Comparison of ENCODE assay signal across 29 cellular contexts in genomic region chr12:95994476-95994875, GRCh38. TPM values are rescaled to one million over a fixed set of nuclear protein-coding genes. Genes with fewer than 3 reads are reported as not detected.
"Had no signal": no experiment of that assay in that cellular context is flagged by ENCODE, and none has a peak within 500 bp of the region (broad histone marks: within the 10 kb centered on the region; RNA-seq: fewer than 3 reads in every experiment).

No MANE protein-coding gene starts in this region.

- H3K27ac ChIP-seq: adrenal gland, body of pancreas, KMS-11, RWPE1, SJCRH30 had no signal

- H3K27ac Mint-ChIP-seq: activated CD8-positive, alpha-beta T cell treated with anti-CD3 and anti-CD28 coated beads, Interleukin-2, amount 10 ng/mL, durations not matched to agents 7 days and 5 days; activated naive CD8-positive, alpha-beta T cell treated with anti-CD3 and anti-CD28 coated beads, Interleukin-2, amount 10 ng/mL, durations not matched to agents 7 days and 5 days; T-helper 1 cell treated with Interleukin-12 subunit alpha and Interleukin-12 subunit beta and Interleukin-4 antibody, amounts not matched to agents 30 μg/mL and 1 μg/mL, for 36 hours; WTC11 had no signal

- DNase-seq: activated CD4-positive, alpha-beta T cell treated with anti-CD3 and anti-CD28 coated beads for 48 hours; activated CD4-positive, alpha-beta T cell treated with anti-CD3 and anti-CD28 coated beads, Interleukin-2, amount 50 U/mL, for 4 hours; activated CD4-positive, CD25-positive, alpha-beta regulatory T cell treated with anti-CD3 and anti-CD28 coated beads, Interleukin-2, amount 50 U/mL, for 72 hours; activated CD8-positive, alpha-beta memory T cell treated with anti-CD3 and anti-CD28 coated beads, Interleukin-2, amount 50 U/mL, for 48 hours; activated CD8-positive, alpha-beta T cell treated with anti-CD3 and anti-CD28 coated beads, Interleukin-2, amount 10 ng/mL, durations not matched to agents 7 days and 5 days; activated naive CD4-positive, alpha-beta T cell treated with anti-CD3 and anti-CD28 coated beads, Interleukin-2, amount 50 U/mL, for 16 hours; activated naive CD8-positive, alpha-beta T cell treated with anti-CD3 and anti-CD28 coated beads, Interleukin-2, amount 10 ng/mL, durations not matched to agents 7 days and 5 days; activated T-cell treated with anti-CD3 and anti-CD28 coated beads, Interleukin-2, amount 50 U/mL, for 1 hour; adrenal gland; aorta; body of pancreas; central memory CD4-positive, alpha-beta T cell; MG63; MV-4-11; NCI-H1092 treated with DMSO at 0.1 percent for 48 hours; NCI-H1436; NCI-H1694 treated with DMSO at 0.1 percent for 48 hours; NCI-H2029 treated with DMSO at 0.1 percent for 48 hours; NCI-H345; NCI-H510A; NCI-H526 treated with DMSO at 0.1 percent for 48 hours; NCI-H82; Right ventricle myocardium superior; SJCRH30 had no signal

- H3K4me3 ChIP-seq: adrenal gland, body of pancreas, MG63, SJCRH30 had no signal

- H3K9me3 ChIP-seq: adrenal gland, body of pancreas, MG63, SJCRH30 had no signal

- H3K9ac ChIP-seq: KMS-11 had no signal

- H3K4me1 ChIP-seq: adrenal gland, SJCRH30 had no signal

- H3K36me3 ChIP-seq: adrenal gland, MG63, SJCRH30 had no signal

- H3K36me3 Mint-ChIP-seq: WTC11 had no signal

- H3K4me3 Mint-ChIP-seq: activated CD8-positive, alpha-beta T cell treated with anti-CD3 and anti-CD28 coated beads, Interleukin-2, amount 10 ng/mL, durations not matched to agents 7 days and 5 days; activated naive CD8-positive, alpha-beta T cell treated with anti-CD3 and anti-CD28 coated beads, Interleukin-2, amount 10 ng/mL, durations not matched to agents 7 days and 5 days; T-helper 1 cell treated with Interleukin-12 subunit alpha and Interleukin-12 subunit beta and Interleukin-4 antibody, amounts not matched to agents 30 μg/mL and 1 μg/mL, for 36 hours; WTC11 had no signal

- H3K9me3 Mint-ChIP-seq: activated naive CD8-positive, alpha-beta T cell treated with anti-CD3 and anti-CD28 coated beads, Interleukin-2, amount 10 ng/mL, durations not matched to agents 7 days and 5 days; T-helper 1 cell treated with Interleukin-12 subunit alpha and Interleukin-12 subunit beta and Interleukin-4 antibody, amounts not matched to agents 30 μg/mL and 1 μg/mL, for 36 hours; WTC11 had no signal

- H3K27me3 ChIP-seq: adrenal gland, body of pancreas, SJCRH30 had no signal

- H3K27me3 Mint-ChIP-seq: activated naive CD8-positive, alpha-beta T cell treated with anti-CD3 and anti-CD28 coated beads, Interleukin-2, amount 10 ng/mL, durations not matched to agents 7 days and 5 days had no signal

RNA-seq across cellular contexts. Expression of gene AMDHD1, which starts 51.3 kb away (rescaled TPM):
- total RNA-seq: bronchial epithelial cell, SJCRH30 had no signal

RNA-seq across cellular contexts. Expression of gene CCDC38, which starts 52.1 kb away (rescaled TPM):
- total RNA-seq: activated CD8-positive, alpha-beta T cell treated with anti-CD3 and anti-CD28 coated beads, Interleukin-2, amount 10 ng/mL, durations not matched to agents 7 days and 5 days; aorta; body of pancreas; bronchial epithelial cell; WTC11 had no signal
- polyA plus RNA-seq: aorta had no signal
